9 cellular contexts compared by ENCODE assay signal in the genomic region with DNA sequence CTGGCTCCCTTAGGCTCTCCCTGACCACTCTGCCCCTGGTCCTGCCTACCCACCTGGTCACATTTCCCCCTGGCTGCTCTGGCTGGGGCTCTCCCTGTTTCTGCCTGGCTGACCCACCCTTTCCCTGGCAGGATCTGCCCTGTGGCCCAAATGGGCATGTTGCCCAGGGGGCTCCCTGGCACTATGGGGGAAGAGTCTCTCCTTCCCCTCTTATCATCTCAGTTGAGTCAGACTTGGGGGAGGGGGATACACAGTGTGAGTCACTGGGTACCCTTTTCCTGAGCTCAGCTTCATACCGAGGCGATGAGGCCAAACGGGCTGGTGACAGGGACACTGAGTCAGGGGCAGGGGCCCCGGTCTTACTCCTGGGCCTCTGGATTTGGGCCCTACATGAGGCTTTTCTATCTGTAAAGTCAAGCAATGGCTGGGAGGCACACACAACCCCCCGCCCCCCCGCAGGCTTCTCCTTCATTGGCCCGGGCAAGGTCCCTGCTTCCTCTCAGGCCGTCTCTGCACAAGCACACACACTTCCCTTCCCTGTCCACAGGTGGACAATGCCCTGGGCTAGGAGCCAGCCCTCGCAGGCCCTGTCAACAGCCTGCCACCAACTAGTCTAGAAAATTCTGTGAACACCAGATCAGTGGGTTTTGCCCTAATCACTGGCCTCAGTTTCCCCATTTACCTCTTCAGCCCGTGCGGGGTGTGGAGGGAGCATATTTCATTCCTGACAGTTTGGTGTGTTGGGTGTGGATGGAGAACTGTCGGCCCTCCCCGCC. TPM values are rescaled to one million over a fixed set of nuclear protein-coding genes. Genes with fewer than 3 reads are reported as not detected.
DNase-seq lines count a peak whose midpoint lies in the region; ATAC-seq, FAIRE-seq and TF ChIP-seq lines count a peak whose summit lies in the region.
"Had no signal": no experiment of that assay in that cellular context is flagged by ENCODE, and none has a peak within 500 bp of the region (broad histone marks: within the 10 kb centered on the region; RNA-seq: fewer than 3 reads in every experiment).

No MANE protein-coding gene starts in this region.

- H3K27me3 ChIP-seq in mammary epithelial cell (ENCODE audit: insufficient read depth, low read length) (peaks cover 9% of the 10 kb centered on the region), mesenchymal stem cell (ENCODE audit: control insufficient read depth in 1 of 2, insufficient read depth in 1 of 2, low read length in 2 of 2) (no peaks in the 10 kb centered on the region)

- H2AK5ac ChIP-seq in mesenchymal stem cell (ENCODE audit: low read length, severe bottlenecking) = peak overlapping the region; percentile 89

- H3K9me3 ChIP-seq in A549 (no peaks in the 10 kb centered on the region), mammary epithelial cell (replicated peaks; ENCODE audit: insufficient read depth, low read length) (no peaks in the 10 kb centered on the region), mesenchymal stem cell (ENCODE audit: control insufficient read depth, low read length) (no peaks in the 10 kb centered on the region)

- H2BK12ac ChIP-seq in mesenchymal stem cell (ENCODE audit: low read length in 2 of 2) = peak overlapping the region; percentile 34 to 82

- WGBS in A549 (ENCODE audit: missing lambda C conversion rate) = 28% methylated on average over 7 of the region's 13 CpGs
- 62% methylated on average over 6 of the region's 13 CpGs for WGBS in mammary epithelial cell (ENCODE audit: low coverage, missing lambda C conversion rate)
- 3% methylated on average over 11 of the region's 13 CpGs for WGBS in mesenchymal stem cell

- POLR2A ChIA-PET in A549 (lab: Yijun Ruan, JAX) = no interaction called here

- no peak for TF ChIP-seq RAD21 in A549 (conservative IDR thresholded peaks at IDR 0.05 in 1 of 2, IDR thresholded peaks at IDR 0.05 in 1 of 2)

- no peaks in the 10 kb centered on the region for H3K79me2 ChIP-seq in mammary epithelial cell (ENCODE audit: insufficient read depth, low read length)

- peaks cover 53% of the 10 kb centered on the region for H3K4me1 ChIP-seq in A549
- H3K4me1 ChIP-seq in mammary epithelial cell (ENCODE audit: insufficient read depth, low read length) = peaks cover 9% of the 10 kb centered on the region
- peaks cover 54% of the 10 kb centered on the region for H3K4me1 ChIP-seq in mesenchymal stem cell (ENCODE audit: control insufficient read depth, insufficient read depth, low read depth, low read length)

- CTCF ChIA-PET in A549 (lab: Yijun Ruan, JAX) = interaction anchor here (0.8 kb wide), 1 partner anchor 28 kb away, joined by 3 read pairs; no protein-coding TSS in a partner anchor
- CTCF ChIA-PET in mammary epithelial cell (lab: Charles Lee; ENCODE audit: low non-redundant PET) = no interaction called here

- no peaks in the 10 kb centered on the region for H4K20me1 ChIP-seq in mammary epithelial cell (ENCODE audit: insufficient read depth, low read length)

- H3K4me3 ChIP-seq in A549 = peak overlapping the region; percentile 54
- no peak overlapping the region for H3K4me3 ChIP-seq in mammary epithelial cell (replicated peaks in 1 of 3; ENCODE audit: insufficient read depth in 1 of 3, low read depth in 2 of 3, low read length in 3 of 3)
- peak overlapping the region; percentile 61 to 73 for H3K4me3 ChIP-seq in mesenchymal stem cell (ENCODE audit: insufficient read depth in 1 of 2, low read depth in 1 of 2, low read length in 2 of 2)

- H2BK120ac ChIP-seq in mesenchymal stem cell (ENCODE audit: low read depth, low read length) = no peak overlapping the region

- H2BK5ac ChIP-seq in mesenchymal stem cell (ENCODE audit: low read depth, low read length, poor library complexity, severe bottlenecking) = no peak overlapping the region

- intact Hi-C loops in mammary epithelial cell (cut with micrococcal nuclease) = no loop called here

- H4K8ac ChIP-seq in mesenchymal stem cell (ENCODE audit: low read length) = peak overlapping the region; percentile 83

- no peak for FAIRE-seq in A549 (lab: Jason Lieb, UNC)
- FAIRE-seq: TTC549 had no signal

- no TSS peak for BruUV-seq in mammary epithelial cell (replicated peaks; lab: Mats Ljungman, UMichigan)

- peak overlapping the region in 1 of 2 experiments; percentile 68 for H3K14ac ChIP-seq in mesenchymal stem cell (ENCODE audit: low read length in 2 of 2)

- H3K27ac ChIP-seq in A549 (peak overlapping the region; percentile 60 to 84; a peak in 5 of 6 replicates), mammary epithelial cell (ENCODE audit: insufficient read depth, low read depth, low read length) (no peak overlapping the region), mesenchymal stem cell (ENCODE audit: low read length, poor library complexity, severe bottlenecking) (peak overlapping the region; percentile 66)

- no peak for TF ChIP-seq EP300 in A549 (IDR thresholded peaks at IDR 0.05)

- H3K18ac ChIP-seq in mesenchymal stem cell (ENCODE audit: low read depth in 1 of 2, low read length in 2 of 2) = peak overlapping the region; percentile 68 to 82

- dilution Hi-C loops in mammary epithelial cell (cut with HindIII; ENCODE audit: low sequenced_read_pairs) = no loop called here

- H3K36me3 ChIP-seq in mammary epithelial cell (ENCODE audit: insufficient read depth, low read length) (no peaks in the 10 kb centered on the region), mesenchymal stem cell (ENCODE audit: control insufficient read depth in 1 of 2, insufficient read depth in 2 of 2, low read depth in 1 of 2, low read length in 2 of 2) (no peaks in the 10 kb centered on the region)

- H3K4me2 ChIP-seq in A549 (peak overlapping the region; percentile 95), mammary epithelial cell (ENCODE audit: insufficient read depth, low read depth, low read length) (peak overlapping the region; percentile 75), mesenchymal stem cell (ENCODE audit: low read length, poor library complexity, severe bottlenecking) (peak overlapping the region; percentile 46)

- DNase-seq in A549 (ENCODE audit: low read depth in 1 of 2, low spot score in 1 of 2) (no peak), HT1080 (ENCODE audit: low read depth) (peak; percentile 81), mammary epithelial cell (no peak), mesenchymal stem cell (peak; percentile 80), SHP77 treated with DMSO at 0.1 percent for 48 hours (lab: John Stamatoyannopoulos, UW) (no peak), NCI-H2107 (lab: John Stamatoyannopoulos, UW) (no peak), NCI-H748 treated with DMSO at 0.1 percent for 48 hours (lab: John Stamatoyannopoulos, UW) (no peak)

- peak overlapping the region; percentile 89 for H2BK15ac ChIP-seq in mesenchymal stem cell (ENCODE audit: low read depth, poor library complexity, severe bottlenecking)

- H3K4ac ChIP-seq in mesenchymal stem cell (ENCODE audit: low read depth in 1 of 2, low read length in 2 of 2) = peak overlapping the region in 1 of 2 experiments; percentile 44

- ATAC-seq in A549 = no peak
- no peak for ATAC-seq in HG02885 (IDR thresholded peaks at IDR 0.05; ENCODE audit: poor library complexity, unreplicated experiment)

- in situ Hi-C loops in mammary epithelial cell (cut with MboI; ENCODE audit: low sequenced_read_pairs in 2 of 2) = no loop called here

- H3K79me1 ChIP-seq in mesenchymal stem cell (replicated peaks; ENCODE audit: low read length, poor library complexity, severe bottlenecking) = no peaks in the 10 kb centered on the region

- peak overlapping the region; percentile 85 for H4K91ac ChIP-seq in mesenchymal stem cell (ENCODE audit: low read length)

- H3K9ac ChIP-seq in mammary epithelial cell (ENCODE audit: insufficient read depth, low read length) (no peak overlapping the region), mesenchymal stem cell (ENCODE audit: low read length) (peak overlapping the region; percentile 76)

- H2AFZ ChIP-seq in mammary epithelial cell (ENCODE audit: low read depth, low read length) (no peak overlapping the region), mesenchymal stem cell (ENCODE audit: low read depth, low read length) (no peak overlapping the region)

- TF ChIP-seq CTCF in A549 (IDR thresholded peaks at IDR 0.05) = no peak
- no peak for TF ChIP-seq CTCF in mammary epithelial cell (conservative IDR thresholded peaks at IDR 0.05 in 1 of 2, IDR thresholded peaks at IDR 0.05 in 1 of 2; ENCODE audit: extremely low read depth in 1 of 2, insufficient read depth in 1 of 2, low read depth in 1 of 2, low read length in 2 of 2)

- H3K23ac ChIP-seq in mesenchymal stem cell (ENCODE audit: low read length in 2 of 2) = no peak overlapping the region

- no peak for TF ChIP-seq POLR2A in A549 (IDR thresholded peaks at IDR 0.05; ENCODE audit: low read length)

RNA-seq across cellular contexts. Expression of a gene that starts 0.6 kb away (rescaled TPM):
- polyA plus RNA-seq in A549 (2011; rRNA removed) = 0.43 and 0.60 TPM in 2 replicates
- polyA plus RNA-seq in A549 (2012; cell fraction: cytosol; rRNA removed) = 0.70 and 1.1 TPM in 2 replicates
- 2.1 and 2.7 TPM in 2 replicates for polyA plus RNA-seq in A549 (2012; cell fraction: nucleus; rRNA removed)
- 3.2 to 3.4 TPM (median 3.4 TPM) in 3 replicates for polyA plus RNA-seq in A549 (2017; fragmentation: RNase III; extraction: RNeasy Plus Mini Kit Qiagen cat#74134 plus additional on column Dnase treatment)
- polyA minus RNA-seq in A549 (2011; rRNA and poly(A)+ RNA removed) = 1.7 and 3.0 TPM in 2 replicates
- 38.2 and 38.6 TPM in 2 replicates for total RNA-seq in HT1080 (2014; rRNA removed; shearing (Covaris generic))
- polyA plus RNA-seq in HT1080 (2015; cell fraction: cytosol; rRNA removed) = 6.4 and 6.6 TPM in 2 replicates
- 59.0 and 60.8 TPM in 2 replicates for polyA plus RNA-seq in HT1080 (2015; cell fraction: nucleus; rRNA removed)
- 1 to 10 TPM; 1.8 to 1.9 TPM for total RNA-seq in mammary epithelial cell
- polyA plus RNA-seq in mammary epithelial cell = 0.03 TPM
- 0.52 TPM for polyA minus RNA-seq in mammary epithelial cell
- 25.9 TPM for polyA plus RNA-seq in mesenchymal stem cell (2013, experiment 1 of 2)
- 23.7 TPM for polyA plus RNA-seq in mesenchymal stem cell (2013, experiment 2 of 2)

RNA-seq across cellular contexts. Expression of a gene that starts 33.1 kb away (rescaled TPM):
- polyA plus RNA-seq in A549 (2011; rRNA removed) (155 and 180 TPM in 2 replicates), A549 (2017; fragmentation: RNase III; extraction: RNeasy Plus Mini Kit Qiagen cat#74134 plus additional on column Dnase treatment) (201 to 230 TPM (median 229 TPM) in 3 replicates), mammary epithelial cell (304 TPM)
- polyA plus RNA-seq in A549 (2012; cell fraction: cytosol; rRNA removed) = 386 and 423 TPM in 2 replicates
- 183 and 192 TPM in 2 replicates for polyA plus RNA-seq in A549 (2012; cell fraction: nucleus; rRNA removed)
- polyA minus RNA-seq in A549 (2011; rRNA and poly(A)+ RNA removed) = 46.3 and 46.9 TPM in 2 replicates
- 114 and 126 TPM in 2 replicates for total RNA-seq in HT1080 (2014; rRNA removed; shearing (Covaris generic))
- 102 and 111 TPM in 2 replicates for polyA plus RNA-seq in HT1080 (2015; cell fraction: cytosol; rRNA removed)
- 28.0 and 33.8 TPM in 2 replicates for polyA plus RNA-seq in HT1080 (2015; cell fraction: nucleus; rRNA removed)
- 100 to 1,000 TPM in 1 of 2 donors, 10 to 100 TPM in 1; 83.7 to 171 TPM for total RNA-seq in mammary epithelial cell
- 81.7 TPM for polyA minus RNA-seq in mammary epithelial cell
- polyA plus RNA-seq in mesenchymal stem cell (2013, experiment 1 of 2) = 413 TPM
- 407 TPM for polyA plus RNA-seq in mesenchymal stem cell (2013, experiment 2 of 2)

RNA-seq across cellular contexts. Expression of a gene that starts 37.8 kb away (rescaled TPM):
- polyA plus RNA-seq in A549 (2011; rRNA removed) = 5.4 and 5.6 TPM in 2 replicates
- polyA plus RNA-seq in A549 (2012; cell fraction: cytosol; rRNA removed) = 1.7 and 1.8 TPM in 2 replicates
- polyA plus RNA-seq in A549 (2012; cell fraction: nucleus; rRNA removed) = 4.9 and 5.3 TPM in 2 replicates
- polyA plus RNA-seq in A549 (2017; fragmentation: RNase III; extraction: RNeasy Plus Mini Kit Qiagen cat#74134 plus additional on column Dnase treatment) = 3.6 to 7.3 TPM (median 4.7 TPM) in 3 replicates
- polyA minus RNA-seq in A549 (2011; rRNA and poly(A)+ RNA removed) = 5.0 and 6.4 TPM in 2 replicates
- 5.7 and 7.6 TPM in 2 replicates for total RNA-seq in HT1080 (2014; rRNA removed; shearing (Covaris generic))
- 3.1 and 4.7 TPM in 2 replicates for polyA plus RNA-seq in HT1080 (2015; cell fraction: cytosol; rRNA removed)
- polyA plus RNA-seq in HT1080 (2015; cell fraction: nucleus; rRNA removed) = 28.4 and 31.0 TPM in 2 replicates
- 1 to 10 TPM; 1.5 to 7.8 TPM for total RNA-seq in mammary epithelial cell
- polyA plus RNA-seq in mammary epithelial cell = 2.0 TPM
- not detected for polyA minus RNA-seq in mammary epithelial cell
- polyA plus RNA-seq in mesenchymal stem cell (2013, experiment 1 of 2) = 2.2 TPM
- 1.4 TPM for polyA plus RNA-seq in mesenchymal stem cell (2013, experiment 2 of 2)

RNA-seq across cellular contexts. Expression of a gene that starts 54.0 kb away (rescaled TPM):
- polyA plus RNA-seq in A549 (2011; rRNA removed) (not detected in 2 replicates), A549 (2017; fragmentation: RNase III; extraction: RNeasy Plus Mini Kit Qiagen cat#74134 plus additional on column Dnase treatment) (not detected in 3 replicates), mammary epithelial cell (not detected)
- polyA plus RNA-seq in A549 (2012; cell fraction: cytosol; rRNA removed) = not detected in 2 replicates
- not detected in 2 replicates for polyA plus RNA-seq in A549 (2012; cell fraction: nucleus; rRNA removed)
- polyA minus RNA-seq in A549 (2011; rRNA and poly(A)+ RNA removed) = not detected in 2 replicates
- not detected in 2 replicates for total RNA-seq in HT1080 (2014; rRNA removed; shearing (Covaris generic))
- not detected in 2 replicates for polyA plus RNA-seq in HT1080 (2015; cell fraction: cytosol; rRNA removed)
- polyA plus RNA-seq in HT1080 (2015; cell fraction: nucleus; rRNA removed) = not detected in 2 replicates
- not detected for total RNA-seq in mammary epithelial cell
- polyA minus RNA-seq in mammary epithelial cell = not detected
- polyA plus RNA-seq in mesenchymal stem cell (2013, experiment 1 of 2) = not detected
- polyA plus RNA-seq in mesenchymal stem cell (2013, experiment 2 of 2) = not detected

Comparison
In these comparisons a context has a peak if more than half of its experiments do, and no peak if none do; other contexts are left out.
1. DNase-seq: peak in HT1080 (single experiment) and mesenchymal stem cell (single experiment); none in A549 (0 of 2), mammary epithelial cell (single experiment), SHP77 treated with DMSO at 0.1 percent for 48 hours (single experiment), NCI-H2107 (single experiment) and NCI-H748 treated with DMSO at 0.1 percent for 48 hours (single experiment).
2. H3K4me3 ChIP-seq: peak in A549 (single experiment) and mesenchymal stem cell (2 of 2); none in mammary epithelial cell (0 of 3).
3. RNA of a gene that starts 0.6 kb away (total RNA-seq): 38.2 to 38.6 TPM in HT1080; 1.8 to 1.9 TPM in mammary epithelial cell; every median in the first group is over 10 times any median in the second.
4. Peak in every context shown above with its lines, with median percentiles within 50 percentile points of each other: H3K4me2 ChIP-seq.